Comparison of ENCODE assay signal across 18 cellular contexts in genomic region chr10:127353544-127353943, GRCh38.
DNase-seq lines count a peak whose midpoint lies in the region; ATAC-seq and TF ChIP-seq lines count a peak whose summit lies in the region.
"Had no signal": no experiment of that assay in that cellular context is flagged by ENCODE, and none has a peak within 500 bp of the region (broad histone marks: within the 10 kb centered on the region; RNA-seq: fewer than 3 reads in every experiment).

No MANE protein-coding gene starts in this region.

- no peak for TF ChIP-seq POLR2A in body of pancreas (IDR thresholded peaks at IDR 0.05)

- no peak for TF ChIP-seq CTCF in WERI-Rb-1 (IDR thresholded peaks at IDR 0.05; ENCODE audit: low read depth, low read length)
- TF ChIP-seq CTCF in osteocyte (IDR thresholded peaks at IDR 0.05), result no peak
- no peak for TF ChIP-seq CTCF in body of pancreas (IDR thresholded peaks at IDR 0.05)

- 87 to 94% methylated on average over 7 to 13 of the region's 13 CpGs for WGBS in body of pancreas, 2 donors

- no peak overlapping the region for H3K4me3 ChIP-seq in BLaER1 treated with 17β-estradiol and CSF1 and Interleukin-3, amounts not matched to agents 10 nM and 100 nM
- no peak overlapping the region for H3K4me3 ChIP-seq in WERI-Rb-1 (ENCODE audit: low read depth, low read length)
- no peak overlapping the region for H3K4me3 ChIP-seq in body of pancreas
- H3K4me3 ChIP-seq: K562 had no signal

- no peaks in the 10 kb centered on the region for H3K27me3 Mint-ChIP-seq in osteocyte (ENCODE audit: unreplicated experiment)

- DNase-seq in NCI-H510A (lab: John Stamatoyannopoulos, UW) (peak; percentile 43), WERI-Rb-1 (peak; percentile 50), osteocyte (ENCODE audit: extremely low spot score, unreplicated experiment) (no peak), body of pancreas (no peak)
- DNase-seq: Caco-2, DMS79 treated with DMSO at 0.1 percent for 48 hours, H9, NCI-H1417 treated with DMSO at 0.1 percent for 48 hours, NCI-H774, Right ventricle myocardium superior, SK-N-SH, T-cell, T-helper 9 cell had no signal

- H3K27ac ChIP-seq in BLaER1 treated with 17β-estradiol and CSF1 and Interleukin-3, amounts not matched to agents 10 nM and 100 nM, result peak overlapping the region in 4 of 11 experiments; percentile 14 to 44 (median 38); a peak in 8 of 22 replicates
- H3K27ac ChIP-seq in WERI-Rb-1, result no peak overlapping the region; the same call in 1 of the 2 replicates
- H3K27ac ChIP-seq in body of pancreas, result no peak overlapping the region

- no peaks in the 10 kb centered on the region for H3K9me3 Mint-ChIP-seq in osteocyte (ENCODE audit: unreplicated experiment)
- H3K9me3 Mint-ChIP-seq: H9, T-cell had no signal

- no peaks in the 10 kb centered on the region for H3K27me3 ChIP-seq in BLaER1 treated with 17β-estradiol and CSF1 and Interleukin-3, amounts not matched to agents 10 nM and 100 nM
- H3K27me3 ChIP-seq in WERI-Rb-1 (ENCODE audit: insufficient read depth, low read depth, severe bottlenecking) (no peaks in the 10 kb centered on the region), body of pancreas (no peaks in the 10 kb centered on the region)

- H4K20me1 ChIP-seq in BLaER1 treated with 17β-estradiol and CSF1 and Interleukin-3, amounts not matched to agents 10 nM and 100 nM, result peaks cover 0 to 8% (median 0%) of the 10 kb centered on the region in 11 experiments; a peak in 1 of 22 replicates

- no peak overlapping the region for H3K4me3 Mint-ChIP-seq in osteocyte (ENCODE audit: unreplicated experiment)
- H3K4me3 Mint-ChIP-seq: H9, T-cell had no signal

- peak; percentile 63 for ATAC-seq in GM19395 (IDR thresholded peaks at IDR 0.05; ENCODE audit: unreplicated experiment)
- no peak for ATAC-seq in body of pancreas
- no peak for ATAC-seq in GM21390 (IDR thresholded peaks at IDR 0.05; ENCODE audit: unreplicated experiment)
- no peak for ATAC-seq in HG03460 (IDR thresholded peaks at IDR 0.05; ENCODE audit: unreplicated experiment)
- ATAC-seq: K562, T-cell had no signal

- H3K36me3 ChIP-seq in BLaER1 treated with 17β-estradiol and CSF1 and Interleukin-3, amounts not matched to agents 10 nM and 100 nM, result no peaks in the 10 kb centered on the region
- H3K36me3 ChIP-seq in WERI-Rb-1 (no peaks in the 10 kb centered on the region; the same call in 1 of the 2 replicates), body of pancreas (replicated peaks in 1 of 2; ENCODE audit: insufficient read depth in 1 of 2, low read depth in 2 of 2) (no peaks in the 10 kb centered on the region)

- H3K4me1 Mint-ChIP-seq in osteocyte (ENCODE audit: unreplicated experiment), result peaks cover under 1% of the 10 kb centered on the region
- H3K4me1 Mint-ChIP-seq: T-cell had no signal

- peak overlapping the region; percentile 31 to 88 (median 77); a peak in 20 of 22 replicates for H3K4me2 ChIP-seq in BLaER1 treated with 17β-estradiol and CSF1 and Interleukin-3, amounts not matched to agents 10 nM and 100 nM
- H3K4me2 ChIP-seq: SK-N-SH had no signal

- H3K9ac ChIP-seq in BLaER1 treated with 17β-estradiol and CSF1 and Interleukin-3, amounts not matched to agents 10 nM and 100 nM, result peak overlapping the region in 1 of 11 experiments; percentile 9; a peak in 1 of 22 replicates
- H3K9ac ChIP-seq: SK-N-SH had no signal

- peaks cover 22 to 78% (median 76%) of the 10 kb centered on the region in 10 experiments for H3K4me1 ChIP-seq in BLaER1 treated with 17β-estradiol and CSF1 and Interleukin-3, amounts not matched to agents 10 nM and 100 nM
- no peaks in the 10 kb centered on the region for H3K4me1 ChIP-seq in body of pancreas
- H3K4me1 ChIP-seq: Caco-2 had no signal

- intact Hi-C loops in body of pancreas (cut with DNase I), result no loop called here

- no peaks in the 10 kb centered on the region for H3K9me3 ChIP-seq in BLaER1 treated with 17β-estradiol and CSF1 and Interleukin-3, amounts not matched to agents 10 nM and 100 nM (replicated peaks in 1 of 11)
- H3K9me3 ChIP-seq in WERI-Rb-1 (ENCODE audit: severe bottlenecking), result no peaks in the 10 kb centered on the region
- H3K9me3 ChIP-seq in body of pancreas, result no peaks in the 10 kb centered on the region
- H3K9me3 ChIP-seq: Caco-2, SK-N-SH had no signal

- H3K27ac Mint-ChIP-seq in osteocyte (ENCODE audit: unreplicated experiment), result no peak overlapping the region
- H3K27ac Mint-ChIP-seq: T-cell had no signal

- H3K36me3 Mint-ChIP-seq in osteocyte (ENCODE audit: unreplicated experiment), result peaks cover 6% of the 10 kb centered on the region
- H3K36me3 Mint-ChIP-seq: T-cell had no signal

Comparison
In these comparisons a context has a peak if more than half of its experiments do, and no peak if none do; other contexts are left out.
1. DNase-seq: peak in NCI-H510A (single experiment) and WERI-Rb-1 (single experiment); none in osteocyte (single experiment) and body of pancreas (0 of 4).